26 cellular contexts compared by ENCODE assay signal in genomic region chr11:126543691-126544090, GRCh38.
DNase-seq lines count a peak whose midpoint lies in the region; ATAC-seq, FAIRE-seq and TF ChIP-seq lines count a peak whose summit lies in the region.
"Had no signal": no experiment of that assay in that cellular context is flagged by ENCODE, and none has a peak within 500 bp of the region (broad histone marks: within the 10 kb centered on the region; RNA-seq: fewer than 3 reads in every experiment).

No MANE protein-coding gene starts in this region.

- no peaks in the 10 kb centered on the region for H3K27me3 ChIP-seq in adrenal gland
- H3K27me3 ChIP-seq: right lobe of liver had no signal

- DNase-seq in Ammon's horn (ENCODE audit: low spot score) (peak; percentile 32), H54 (ENCODE audit: insufficient read length, low spot score) (peak; percentile 26), adrenal gland (peak; percentile 42 to 79 (median 73)), mucosa of descending colon (no peak), OCI-M1 (lab: John Stamatoyannopoulos, UW) (no peak), GM19239 (ENCODE audit: insufficient read length, low spot score) (no peak)
- DNase-seq: activated CD4-positive, alpha-beta T cell treated with anti-CD3 and anti-CD28 coated beads, Interleukin-2, amount 50 U/mL, for 48 hours; activated CD4-positive, CD25-positive, alpha-beta regulatory T cell; activated CD8-positive, alpha-beta memory T cell treated with anti-CD3 and anti-CD28 coated beads, Interleukin-2, amount 50 U/mL, for 4 hours; effector CD8-positive, alpha-beta T cell; esophagus squamous epithelium; left ventricle myocardium superior; NCI-H1436 treated with DMSO at 0.1 percent for 48 hours; right lobe of liver; SHP77; stimulated activated CD4-positive, alpha-beta T cell treated with anti-CD3 and anti-CD28 coated beads, Interleukin-4, amount 100 ng/mL, for 4 hours; stimulated activated naive CD4-positive, alpha-beta T cell; SW 1271; T1000 had no signal

- H3K4me3 ChIP-seq in adrenal gland (no peak overlapping the region), mucosa of descending colon (no peak overlapping the region)
- H3K4me3 ChIP-seq: esophagus squamous epithelium, K562, right lobe of liver had no signal

- H3K4me1 ChIP-seq in adrenal gland (replicated peaks in 1 of 2): peaks cover 11 to 23% of the 10 kb centered on the region in 2 donors
- H3K4me1 ChIP-seq in mucosa of descending colon (ENCODE audit: low read depth): no peaks in the 10 kb centered on the region
- H3K4me1 ChIP-seq: right lobe of liver had no signal

- H3K9me3 ChIP-seq in adrenal gland (replicated peaks in 1 of 3) (no peaks in the 10 kb centered on the region), mucosa of descending colon (no peaks in the 10 kb centered on the region)
- H3K9me3 ChIP-seq: esophagus squamous epithelium, right lobe of liver had no signal

- no peaks in the 10 kb centered on the region for H3K36me3 ChIP-seq in adrenal gland (replicated peaks in 1 of 2)
- no peaks in the 10 kb centered on the region for H3K36me3 ChIP-seq in mucosa of descending colon (ENCODE audit: low read depth)
- H3K36me3 ChIP-seq: esophagus squamous epithelium, right lobe of liver had no signal

- H3K27ac ChIP-seq in adrenal gland: peak overlapping the region in 2 of 5 donors; percentile 15 to 73
- H3K27ac ChIP-seq: right lobe of liver had no signal

- intact Hi-C loops in adrenal gland (cut with DNase I) (no loop called here), mucosa of descending colon (cut with DNase I, micrococcal nuclease) (no loop called here)

- FAIRE-seq in H54 (lab: Jason Lieb, UNC): no peak
- FAIRE-seq in GM19239 (lab: Jason Lieb, UNC): no peak
- FAIRE-seq: astrocyte, frontal cortex, G401.6, K562 had no signal

- peak; percentile 8 for ATAC-seq in mucosa of descending colon
- no peak for ATAC-seq in HG02884 (IDR thresholded peaks at IDR 0.05; ENCODE audit: unreplicated experiment)
- ATAC-seq in HG03460 (IDR thresholded peaks at IDR 0.05; ENCODE audit: unreplicated experiment): no peak
- ATAC-seq: activated T-helper 17 cell treated with anti-CD3 and anti-CD28 coated beads, Interleukin-2, amount 50 U/mL, for 72 hours; K562; left ventricle myocardium superior; right lobe of liver had no signal

- 12 to 22% (median 13%) methylated on average over 4 to 7 of the region's 7 CpGs for WGBS in adrenal gland, 4 donors

- TF ChIP-seq CTCF in adrenal gland (IDR thresholded peaks at IDR 0.05): no peak
- no peak for TF ChIP-seq CTCF in mucosa of descending colon (IDR thresholded peaks at IDR 0.05)

- no peak for TF ChIP-seq POLR2A in H54 (IDR thresholded peaks at IDR 0.05; ENCODE audit: low read depth, low read length)
- no peak for TF ChIP-seq POLR2A in adrenal gland (IDR thresholded peaks at IDR 0.05)

Comparison
In these comparisons a context has a peak if more than half of its experiments do, and no peak if none do; other contexts are left out.
1. DNase-seq: peak in Ammon's horn (single experiment), H54 (single experiment) and adrenal gland (7 of 7); none in mucosa of descending colon (0 of 3), OCI-M1 (single experiment) and GM19239 (single experiment).